18 cellular contexts compared by ENCODE assay signal in genomic region chr11:117627259-117627658, GRCh38.
DNase-seq lines count a peak whose midpoint lies in the region; ATAC-seq and TF ChIP-seq lines count a peak whose summit lies in the region.
"Had no signal": no experiment of that assay in that cellular context is flagged by ENCODE, and none has a peak within 500 bp of the region (broad histone marks: within the 10 kb centered on the region; RNA-seq: fewer than 3 reads in every experiment).

No MANE protein-coding gene starts in this region.

- no peak overlapping the region for H3K4me3 ChIP-seq in sigmoid colon

- no peaks in the 10 kb centered on the region for H3K36me3 ChIP-seq in sigmoid colon

- TF ChIP-seq CTCF in sigmoid colon (IDR thresholded peaks at IDR 0.05), result no peak

- no peaks in the 10 kb centered on the region for H3K4me1 ChIP-seq in sigmoid colon

- no peak for TF ChIP-seq POLR2A in sigmoid colon (IDR thresholded peaks at IDR 0.05)

- no peaks in the 10 kb centered on the region for H3K27me3 ChIP-seq in sigmoid colon

- H3K9me3 ChIP-seq in sigmoid colon, result no peaks in the 10 kb centered on the region

- 86 to 87% methylated on average over 13 of the region's 13 CpGs for WGBS in sigmoid colon, 2 donors

- ATAC-seq in HG03565 (IDR thresholded peaks at IDR 0.05; ENCODE audit: unreplicated experiment), result no peak
- ATAC-seq: PC-3 had no signal

- H3K27ac ChIP-seq in sigmoid colon, result no peak overlapping the region
- H3K27ac ChIP-seq: 22Rv1, HL-60 had no signal

- no peak for TF ChIP-seq EP300 in sigmoid colon (IDR thresholded peaks at IDR 0.05)

- DNase-seq in Ammon's horn (ENCODE audit: low spot score) (peak; percentile 85), globus pallidus (ENCODE audit: low spot score) (peak; percentile 89), midbrain (lab: John Stamatoyannopoulos, UW) (peak; percentile 72), sigmoid colon (peak; percentile 20), SIG-M5 (lab: John Stamatoyannopoulos, UW) (no peak), DMS53 (lab: John Stamatoyannopoulos, UW) (no peak)
- DNase-seq in activated CD4-positive, CD25-positive, alpha-beta regulatory T cell (lab: John Stamatoyannopoulos, UW), result no peak
- DNase-seq: AML-193, IMR-90, NCI-H1436, NCI-H2029, NCI-H345, NCI-H524 treated with DMSO at 0.1 percent for 48 hours, PC-3, RPMI8226 had no signal

- intact Hi-C loops in sigmoid colon (cut with DNase I), result no loop called here

Comparison
In these comparisons a context has a peak if more than half of its experiments do, and no peak if none do; other contexts are left out.
1. DNase-seq: peak in Ammon's horn (single experiment), globus pallidus (single experiment), midbrain (single experiment) and sigmoid colon (single experiment); none in SIG-M5 (single experiment), activated CD4-positive, CD25-positive, alpha-beta regulatory T cell (0 of 4) and DMS53 (single experiment).